Comparison of ENCODE assay signal across 28 cellular contexts in genomic region chr13:79155883-79156282, GRCh38.
DNase-seq lines count a peak whose midpoint lies in the region; ATAC-seq, FAIRE-seq and TF ChIP-seq lines count a peak whose summit lies in the region.
"Had no signal": no experiment of that assay in that cellular context is flagged by ENCODE, and none has a peak within 500 bp of the region (broad histone marks: within the 10 kb centered on the region; RNA-seq: fewer than 3 reads in every experiment).

No MANE protein-coding gene starts in this region.

- H3K27ac ChIP-seq in HEK293 (ENCODE audit: extremely low read depth, low read depth, low read length) (no peak overlapping the region), GM12878 (ENCODE audit: control insufficient read depth, insufficient read depth) (no peak overlapping the region), neural progenitor cell (no peak overlapping the region)
- H3K27ac ChIP-seq in CD8-positive, alpha-beta memory T cell (ENCODE audit: low read depth, low read length): no peak overlapping the region
- H3K27ac ChIP-seq: 22Rv1, C4-2B, GM23248, SJSA1 had no signal

- CTCF ChIA-PET in HEK293 (lab: Yijun Ruan, JAX): interaction anchor here (0.7 kb wide), 1 partner anchor 82 kb away, joined by 7 read pairs; no protein-coding TSS in a partner anchor
- CTCF ChIA-PET in GM12878 (lab: Yijun Ruan, JAX): interaction anchor here (1.4 to 1.5 kb wide), 2 partner anchors 14 to 177 kb away, joined by 3 read pairs; no protein-coding TSS in a partner anchor
- CTCF ChIA-PET in CD8-positive, alpha-beta memory T cell (lab: Charles Lee): no interaction called here

- H3K79me2 ChIP-seq in GM12878 (ENCODE audit: control insufficient read depth, insufficient read depth, low read length) (no peaks in the 10 kb centered on the region), neural progenitor cell (ENCODE audit: low read depth) (no peaks in the 10 kb centered on the region)

- TF ChIP-seq RAD21 in GM12878 (IDR thresholded peaks at IDR 0.05; ENCODE audit: insufficient read depth, low read depth, low read length): peak; percentile 44

- no peaks in the 10 kb centered on the region for H3K36me3 Mint-ChIP-seq in neural progenitor cell
- no peaks in the 10 kb centered on the region for H3K36me3 Mint-ChIP-seq in activated naive CD4-positive, alpha-beta T cell treated with anti-CD3 and anti-CD28 coated beads, Interleukin-2, amount 50 U/mL, for 72 hours
- peaks cover 0 to 4% (median 0%) of the 10 kb centered on the region in 3 donors for H3K36me3 Mint-ChIP-seq in CD8-positive, alpha-beta memory T cell
- H3K36me3 Mint-ChIP-seq: CD8-positive, alpha-beta T cell had no signal

- no peaks in the 10 kb centered on the region for H3F3A ChIP-seq in neural progenitor cell (ENCODE audit: low read depth)

- H3K4me1 ChIP-seq in HEK293 (ENCODE audit: control insufficient read depth, insufficient read depth, low read length): no peaks in the 10 kb centered on the region
- no peaks in the 10 kb centered on the region for H3K4me1 ChIP-seq in GM12878 (ENCODE audit: control insufficient read depth, insufficient read depth, low read length)
- peaks cover 3% of the 10 kb centered on the region for H3K4me1 ChIP-seq in neural progenitor cell
- no peaks in the 10 kb centered on the region for H3K4me1 ChIP-seq in CD8-positive, alpha-beta memory T cell (ENCODE audit: insufficient read depth, low read length)
- H3K4me1 ChIP-seq: SJSA1 had no signal

- in situ Hi-C loops in GM12878 (cut with MboI): no loop called here

- peaks cover 2% of the 10 kb centered on the region for H3K9me3 Mint-ChIP-seq in neural progenitor cell
- H3K9me3 Mint-ChIP-seq in activated naive CD4-positive, alpha-beta T cell treated with anti-CD3 and anti-CD28 coated beads, Interleukin-2, amount 50 U/mL, for 72 hours: no peaks in the 10 kb centered on the region
- H3K9me3 Mint-ChIP-seq in CD8-positive, alpha-beta memory T cell: peaks cover 0 to 1% (median 0%) of the 10 kb centered on the region in 5 donors
- H3K9me3 Mint-ChIP-seq: CD8-positive, alpha-beta T cell had no signal

- no peaks in the 10 kb centered on the region for H4K20me1 ChIP-seq in GM12878 (ENCODE audit: control insufficient read depth, insufficient read depth)
- no peaks in the 10 kb centered on the region for H4K20me1 ChIP-seq in neural progenitor cell (ENCODE audit: low read depth)

- intact Hi-C loops in GM12878 (cut with micrococcal nuclease; ENCODE audit: unreplicated experiment): no loop called here

- H3K9ac ChIP-seq in GM12878 (ENCODE audit: control insufficient read depth, insufficient read depth, low read length) (no peak overlapping the region), neural progenitor cell (no peak overlapping the region)
- H3K9ac ChIP-seq: GM23248 had no signal

- no peak for FAIRE-seq in GM12878 (lab: Jason Lieb, UNC)

- WGBS in GM12878 (ENCODE audit: insufficient coverage, insufficient replicate concordance, low lambda C conversion rate, missing lambda C conversion rate): 0% methylated on average over 2 of the region's 2 CpGs

- H3K9me3 ChIP-seq in HEK293 (ENCODE audit: control insufficient read depth, insufficient read depth, low read depth, low read length) (no peaks in the 10 kb centered on the region), GM12878 (replicated peaks; ENCODE audit: control insufficient read depth, insufficient read depth, low read length) (no peaks in the 10 kb centered on the region), neural progenitor cell (ENCODE audit: low read depth) (no peaks in the 10 kb centered on the region)
- no peaks in the 10 kb centered on the region for H3K9me3 ChIP-seq in CD8-positive, alpha-beta memory T cell (ENCODE audit: low read length)
- H3K9me3 ChIP-seq: MG63, SJSA1 had no signal

- SMC1A ChIA-PET in GM12878 (lab: Charles Lee; ENCODE audit: uncharacterized antibody, unreplicated experiment): interaction anchor here (1.1 to 1.4 kb wide), 2 partner anchors 8 to 9 kb away, joined by 3 read pairs; no protein-coding TSS in a partner anchor

- H3K36me3 ChIP-seq in HEK293 (ENCODE audit: control insufficient read depth in 2 of 2, insufficient read depth in 1 of 2, low read length in 2 of 2) (no peaks in the 10 kb centered on the region), GM12878 (ENCODE audit: control insufficient read depth in 2 of 2, insufficient read depth in 2 of 2, low read length in 1 of 2) (no peaks in the 10 kb centered on the region), neural progenitor cell (no peaks in the 10 kb centered on the region)
- no peaks in the 10 kb centered on the region for H3K36me3 ChIP-seq in CD8-positive, alpha-beta memory T cell (ENCODE audit: insufficient read depth, low read length)
- H3K36me3 ChIP-seq: MG63, SJSA1 had no signal

- TF ChIP-seq CTCF in HEK293 (tag by site-specific recombination; IDR thresholded peaks at IDR 0.05) (no peak), GM12878 (IDR thresholded peaks at IDR 0.05 in 2 of 3, conservative IDR thresholded peaks at IDR 0.05 in 1 of 3; ENCODE audit: control insufficient read depth in 2 of 3, extremely low read depth in 1 of 3, insufficient read depth in 1 of 3, low read depth in 3 of 3, low read length in 3 of 3) (no peak; a peak in 1 of 6 replicates), neural progenitor cell (IDR thresholded peaks at IDR 0.05) (peak; percentile 30)

- no peak overlapping the region for H3K4me3 Mint-ChIP-seq in neural progenitor cell
- no peak overlapping the region for H3K4me3 Mint-ChIP-seq in CD8-positive, alpha-beta memory T cell
- H3K4me3 Mint-ChIP-seq: B cell; CD8-positive, alpha-beta T cell had no signal

- no peak for TF ChIP-seq POLR2A in GM12878 (IDR thresholded peaks at IDR 0.05; ENCODE audit: low read depth, low read length)

- H3K27me3 ChIP-seq in GM12878 (replicated peaks in 1 of 2; ENCODE audit: control insufficient read depth in 2 of 2, insufficient read depth in 2 of 2, low read length in 1 of 2): no peaks in the 10 kb centered on the region
- H3K27me3 ChIP-seq in neural progenitor cell: no peaks in the 10 kb centered on the region
- H3K27me3 ChIP-seq in CD8-positive, alpha-beta memory T cell (ENCODE audit: insufficient read depth, low read length, poor library complexity, severe bottlenecking): no peaks in the 10 kb centered on the region
- H3K27me3 ChIP-seq: MG63, SJSA1 had no signal

- no peak for ATAC-seq in GM12878
- ATAC-seq in activated naive CD4-positive, alpha-beta T cell treated with anti-CD3 and anti-CD28 coated beads, Interleukin-2, amount 50 U/mL, for 72 hours: no peak
- ATAC-seq in GM18868 (IDR thresholded peaks at IDR 0.05; ENCODE audit: unreplicated experiment): no peak
- ATAC-seq: CD8-positive, alpha-beta T cell had no signal

- H2AFZ ChIP-seq in GM12878 (ENCODE audit: control insufficient read depth, low read depth, low read length) (peak overlapping the region; percentile 47; the same call in 1 of the 2 replicates), neural progenitor cell (replicated peaks) (peak overlapping the region; percentile 33)
- H2AFZ ChIP-seq: GM23248 had no signal

- BruUV-seq in GM12878 (replicated peaks; lab: Mats Ljungman, UMichigan): no TSS peak

- no peaks in the 10 kb centered on the region for H3K4me1 Mint-ChIP-seq in neural progenitor cell
- no peaks in the 10 kb centered on the region for H3K4me1 Mint-ChIP-seq in CD8-positive, alpha-beta memory T cell
- H3K4me1 Mint-ChIP-seq: B cell had no signal

- no peaks in the 10 kb centered on the region for H3K27me3 Mint-ChIP-seq in neural progenitor cell (ENCODE audit: insufficient read depth, low read depth)
- peaks cover 12 to 32% of the 10 kb centered on the region in 2 donors for H3K27me3 Mint-ChIP-seq in CD8-positive, alpha-beta memory T cell

- H3K4me2 ChIP-seq in GM12878 (ENCODE audit: control insufficient read depth, insufficient read depth) (no peak overlapping the region), neural progenitor cell (no peak overlapping the region)

- RAD21 ChIA-PET in GM12878 (lab: Charles Lee; ENCODE audit: unreplicated experiment): no interaction called here

- no peak overlapping the region for H3K27ac Mint-ChIP-seq in neural progenitor cell
- H3K27ac Mint-ChIP-seq in activated naive CD4-positive, alpha-beta T cell treated with anti-CD3 and anti-CD28 coated beads, Interleukin-2, amount 50 U/mL, for 72 hours: no peak overlapping the region
- H3K27ac Mint-ChIP-seq in CD8-positive, alpha-beta memory T cell: no peak overlapping the region
- H3K27ac Mint-ChIP-seq: B cell; CD8-positive, alpha-beta T cell had no signal

- no peak for TF ChIP-seq EP300 in GM12878 (IDR thresholded peaks at IDR 0.05; ENCODE audit: borderline replicate concordance in 1 of 2, control insufficient read depth in 1 of 2, low read depth in 2 of 2, low read length in 2 of 2)

- POLR2A ChIA-PET in HEK293 (lab: Yijun Ruan, JAX) (no interaction called here), GM12878 (lab: Charles Lee) (no interaction called here)
- POLR2A ChIA-PET in CD8-positive, alpha-beta memory T cell (lab: Charles Lee): no interaction called here

- DNase-seq in NCI-H82 (lab: John Stamatoyannopoulos, UW): peak; percentile 17
- DNase-seq in NCI-H82 treated with DMSO at 0.1 percent for 48 hours (lab: John Stamatoyannopoulos, UW; ENCODE audit: unreplicated experiment): no peak
- DNase-seq in GM12878 (ENCODE audit: low read depth, low spot score): no peak
- no peak for DNase-seq in neural progenitor cell (ENCODE audit: low spot score)
- no peak for DNase-seq in activated naive CD4-positive, alpha-beta T cell treated with anti-CD3 and anti-CD28 coated beads, Interleukin-2, amount 50 U/mL, for 72 hours (ENCODE audit: low spot score in 2 of 2)
- DNase-seq in CD8-positive, alpha-beta memory T cell: no peak
- DNase-seq: CD8-positive, alpha-beta T cell; DMS 273 treated with DMSO at 0.1 percent for 48 hours; DMS79; EL; GDM1; GM23248; HCEC 1CT; IMR-90; KG1; MG63; NCI-H2029; NCI-H2227 treated with DMSO at 0.1 percent for 48 hours; NCI-H510A treated with DMSO at 0.1 percent for 48 hours; NK-92 treated with Interleukin-12 subunit alpha and Interleukin-12 subunit beta, amount 100 ng/mL, for 24 hours; Right ventricle myocardium superior; RPMI8226 had no signal

- H3K4me3 ChIP-seq in HEK293 (ENCODE audit: low read depth, low read length) (no peak overlapping the region), GM12878 (no peak overlapping the region), neural progenitor cell (no peak overlapping the region)
- no peak overlapping the region for H3K4me3 ChIP-seq in CD8-positive, alpha-beta memory T cell (ENCODE audit: low read length)
- H3K4me3 ChIP-seq: GM23248, MG63, SJSA1 had no signal

TF ChIP-seq in HEK293, 187 proteins besides CTCF, POLR2A, EP300 and RAD21:
- 0 out of 2 replicates have a peak, but pooled peaks have one; percentile 59 for TF ChIP-seq SCRT1 (tag by site-specific recombination; IDR thresholded peaks at IDR 0.05; ENCODE audit: borderline replicate concordance)
- TF ChIP-seq ZNF792 (tag by site-specific recombination; IDR thresholded peaks at IDR 0.05): no peak
- TF ChIP-seq ZBTB17 (tag by site-specific recombination; IDR thresholded peaks at IDR 0.05): no peak
TF ChIP-seq in HEK293: peak in this region for 1.

TF ChIP-seq in GM12878, 131 proteins besides CTCF, POLR2A, EP300 and RAD21 (continues in another document):
- TF ChIP-seq ASH2L (IDR thresholded peaks at IDR 0.05; ENCODE audit: borderline replicate concordance, low read depth): no peak
- TF ChIP-seq TCF3 (IDR thresholded peaks at IDR 0.05; ENCODE audit: borderline replicate concordance, insufficient read depth, low read depth, low read length): no peak
- no peak for TF ChIP-seq BHLHE40 (IDR thresholded peaks at IDR 0.05; ENCODE audit: borderline replicate concordance in 1 of 2, low read depth in 2 of 2, low read length in 1 of 2)
